ENCODE assay signal across 14 cellular contexts in the genomic region with DNA sequence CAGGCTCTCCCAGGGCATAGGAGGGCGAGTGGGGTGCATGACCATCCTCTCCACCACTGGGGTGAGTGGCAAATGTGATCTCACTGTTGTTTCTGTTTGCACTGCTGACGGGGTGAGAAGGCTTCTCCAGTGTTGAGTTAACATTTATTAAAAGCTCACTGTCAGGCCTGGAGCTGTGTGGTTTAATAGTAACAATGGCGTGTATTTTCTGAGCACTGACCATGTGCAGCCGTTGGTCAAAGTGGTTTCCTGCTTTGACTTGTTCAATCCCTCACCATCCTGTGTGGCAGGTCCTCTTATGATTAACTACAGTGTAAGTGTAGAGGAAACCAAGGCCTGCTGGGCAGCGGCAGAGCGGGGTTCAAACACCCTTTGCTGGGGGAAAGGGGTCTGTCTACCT. TPM values are rescaled to one million over a fixed set of nuclear protein-coding genes. Genes with fewer than 3 reads are reported as not detected.
A peak's percentile ranks its signal among the peaks of the same experiment; 100 is the strongest.
DNase-seq lines count a peak whose midpoint lies in the region; ATAC-seq and TF ChIP-seq lines count a peak whose summit lies in the region.
"Had no signal": no experiment of that assay in that cellular context is flagged by ENCODE, and none has a peak within 500 bp of the region (broad histone marks: within the 10 kb centered on the region; RNA-seq: fewer than 3 reads in every experiment).

No MANE protein-coding gene starts in this region.

- peaks cover 33% of the 10 kb centered on the region for H3F3A ChIP-seq in SU-DHL-6 (ENCODE audit: insufficient read depth)

- H3K36me3 ChIP-seq in SU-DHL-6 (ENCODE audit: low read length): peaks cover 1% of the 10 kb centered on the region; the same call in 1 of the 2 replicates
- no peaks in the 10 kb centered on the region for H3K36me3 ChIP-seq in sigmoid colon

- ATAC-seq in GM19043 (IDR thresholded peaks at IDR 0.05; ENCODE audit: low read depth, unreplicated experiment) (peak; percentile 44), HG02938 (IDR thresholded peaks at IDR 0.05; ENCODE audit: unreplicated experiment) (peak; percentile 45)
- no peak for ATAC-seq in effector memory CD8-positive, alpha-beta T cell (replicated peaks)

- H3K9ac ChIP-seq in SU-DHL-6 (ENCODE audit: low read length): peak overlapping the region; percentile 43

- no peak overlapping the region for H3K27ac Mint-ChIP-seq in effector memory CD8-positive, alpha-beta T cell
- H3K27ac Mint-ChIP-seq: activated naive CD8-positive, alpha-beta T cell; natural killer cell treated with Interleukin-12 subunit alpha and Interleukin-12 subunit beta and Interleukin-15 and Interleukin-18, amount 100 ng/mL, for 72 hours had no signal

- H3K9me3 ChIP-seq in SU-DHL-6 (ENCODE audit: insufficient read depth, low read length) (peaks cover 1% of the 10 kb centered on the region; the same call in 1 of the 2 replicates), sigmoid colon (no peaks in the 10 kb centered on the region)
- H3K9me3 ChIP-seq: SJSA1 had no signal

- H3K4me3 Mint-ChIP-seq in effector memory CD8-positive, alpha-beta T cell: no peak overlapping the region
- H3K4me3 Mint-ChIP-seq: activated naive CD8-positive, alpha-beta T cell; natural killer cell treated with Interleukin-12 subunit alpha and Interleukin-12 subunit beta and Interleukin-15 and Interleukin-18, amount 100 ng/mL, for 72 hours had no signal

- no peak for TF ChIP-seq POLR2A in sigmoid colon (IDR thresholded peaks at IDR 0.05)
- no peak for TF ChIP-seq POLR2A in erythroblast (IDR thresholded peaks at IDR 0.05; ENCODE audit: low read length)

- no peak overlapping the region for H3K4me3 ChIP-seq in SU-DHL-6 (ENCODE audit: insufficient read depth, low read length, poor library complexity, severe bottlenecking)
- H3K4me3 ChIP-seq in sigmoid colon: no peak overlapping the region
- H3K4me3 ChIP-seq: SJSA1 had no signal

- TF ChIP-seq EP300 in sigmoid colon (IDR thresholded peaks at IDR 0.05): no peak

- H3K9me3 Mint-ChIP-seq in effector memory CD8-positive, alpha-beta T cell: no peaks in the 10 kb centered on the region
- H3K9me3 Mint-ChIP-seq: natural killer cell treated with Interleukin-12 subunit alpha and Interleukin-12 subunit beta and Interleukin-15 and Interleukin-18, amount 100 ng/mL, for 72 hours had no signal

- no peaks in the 10 kb centered on the region for H3K9me2 ChIP-seq in SU-DHL-6 (replicated peaks; ENCODE audit: insufficient read depth, low read length)

- peak overlapping the region; percentile 64 for H3K4me2 ChIP-seq in SU-DHL-6 (ENCODE audit: low read depth, low read length, poor library complexity, severe bottlenecking)

- peaks cover 31% of the 10 kb centered on the region for H3K79me2 ChIP-seq in SU-DHL-6 (ENCODE audit: insufficient read depth, low read length)

- 73 to 89% methylated on average over 6 of the region's 6 CpGs for WGBS in sigmoid colon, 2 donors

- no peak for DNase-seq in sigmoid colon
- no peak for DNase-seq in effector memory CD8-positive, alpha-beta T cell
- DNase-seq in DMS153 (lab: John Stamatoyannopoulos, UW): no peak
- no peak for DNase-seq in erythroblast (lab: John Stamatoyannopoulos, UW)
- DNase-seq in head of caudate nucleus: no peak
- DNase-seq: activated CD4-positive, alpha-beta T cell treated with anti-CD3 and anti-CD28 coated beads for 48 hours; NCI-H1694 treated with DMSO at 0.1 percent for 48 hours had no signal

- H3K27me3 Mint-ChIP-seq in effector memory CD8-positive, alpha-beta T cell: peaks cover 71 to 83% of the 10 kb centered on the region in 2 donors

- peak overlapping the region; percentile 88 for H3K27ac ChIP-seq in SU-DHL-6 (ENCODE audit: low read depth, low read length)
- peak overlapping the region; percentile 95 to 96 (median 96) for H3K27ac ChIP-seq in sigmoid colon
- H3K27ac ChIP-seq: HL-60, SJSA1 had no signal

- H2AFZ ChIP-seq in SU-DHL-6 (ENCODE audit: low read depth, low read length, severe bottlenecking): no peak overlapping the region

- H3K36me3 Mint-ChIP-seq in effector memory CD8-positive, alpha-beta T cell (ENCODE audit: insufficient read depth): no peaks in the 10 kb centered on the region
- H3K36me3 Mint-ChIP-seq: activated naive CD8-positive, alpha-beta T cell had no signal

- peaks cover 8 to 14% of the 10 kb centered on the region in 2 donors for H3K4me1 Mint-ChIP-seq in effector memory CD8-positive, alpha-beta T cell (ENCODE audit: low read depth in 2 of 2)

- no peaks in the 10 kb centered on the region for H4K20me1 ChIP-seq in SU-DHL-6 (ENCODE audit: low read depth, low read length)

- H3K4me1 ChIP-seq in sigmoid colon: peaks cover 0 to 63% (median 54%) of the 10 kb centered on the region in 4 donors

- H3K27me3 ChIP-seq in SU-DHL-6 (ENCODE audit: low read length) (no peaks in the 10 kb centered on the region), sigmoid colon (peaks cover 0 to 7% (median 0%) of the 10 kb centered on the region in 3 donors)
- H3K27me3 ChIP-seq: SJSA1 had no signal

- intact Hi-C loops in sigmoid colon (cut with DNase I) (loop anchor here (5.0 kb wide), 1 partner anchor 99 kb away; no protein-coding TSS in a partner anchor), head of caudate nucleus (cut with DNase I) (no loop called here)

- TF ChIP-seq CTCF in SU-DHL-6 (IDR thresholded peaks at IDR 0.05; ENCODE audit: insufficient read depth, low read length, poor library complexity, severe bottlenecking) (no peak), sigmoid colon (IDR thresholded peaks at IDR 0.05) (no peak)

RNA-seq across cellular contexts. Expression of a gene that starts 4.4 kb away (rescaled TPM):
- 10 to 100 TPM; 23.5 to 51.0 (median 27.7) TPM for total RNA-seq in sigmoid colon
- polyA plus RNA-seq in sigmoid colon: 10 to 100 TPM in 2 of 3 donors, 1 to 10 TPM in 1; 1.6 to 17.3 (median 12.6) TPM
